8 cellular contexts compared by ENCODE assay signal in the genomic region with DNA sequence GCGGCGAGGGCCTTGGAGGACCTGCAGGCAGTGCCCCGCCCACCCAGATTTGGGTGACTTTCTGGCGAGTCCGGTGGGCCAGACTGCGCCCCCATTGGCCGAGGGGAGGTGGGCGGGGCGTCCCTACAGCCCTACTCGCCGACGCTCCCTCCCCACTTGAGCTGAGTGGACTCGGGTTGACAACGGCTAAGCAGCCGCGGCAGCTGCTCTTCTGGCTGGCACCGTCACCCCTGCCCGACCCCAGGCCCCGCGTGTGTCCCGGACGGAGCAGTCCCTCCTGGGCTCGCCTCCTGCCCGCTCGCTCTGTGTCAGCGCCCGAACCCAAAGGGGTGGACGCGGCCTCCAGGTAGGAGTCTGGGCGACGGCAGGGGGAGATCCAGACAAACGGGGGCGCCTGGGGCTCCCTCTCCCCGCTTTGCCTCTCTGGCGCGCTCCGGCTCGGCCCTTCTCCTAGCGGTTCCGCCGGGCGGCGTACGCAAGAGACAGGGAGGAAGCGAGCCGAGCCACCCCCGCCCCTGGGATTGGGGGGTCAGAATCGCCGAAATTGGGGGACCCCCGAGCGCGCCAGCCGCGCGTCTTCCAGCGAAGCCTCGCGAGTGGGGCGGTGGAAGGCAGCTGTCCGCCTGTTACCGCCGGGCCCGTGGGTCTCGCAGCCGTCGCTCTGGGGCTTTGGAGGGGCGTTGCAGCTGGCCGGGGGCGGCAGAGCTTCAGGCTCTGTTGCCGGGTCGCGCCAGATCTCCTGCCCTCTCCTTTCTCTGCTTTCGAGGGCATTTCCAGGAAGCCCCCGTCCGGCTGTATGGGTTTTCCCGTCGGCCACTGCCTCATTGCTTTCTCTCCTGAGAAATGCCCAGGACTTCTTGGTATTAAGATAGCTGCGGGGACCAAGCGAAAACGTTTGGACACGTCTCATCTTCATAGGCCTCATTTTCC. TPM values are rescaled to one million over a fixed set of nuclear protein-coding genes. Genes with fewer than 3 reads are reported as not detected.
A peak's percentile ranks its signal among the peaks of the same experiment; 100 is the strongest.
DNase-seq lines count a peak whose midpoint lies in the region; ATAC-seq and TF ChIP-seq lines count a peak whose summit lies in the region.

No MANE protein-coding gene starts in this region.

- H3K4me3 Mint-ChIP-seq in endodermal cell: peak overlapping the region; percentile 52

- no peaks in the 10 kb centered on the region for H3K36me3 Mint-ChIP-seq in endodermal cell (ENCODE audit: low read depth)

- peaks cover 63% of the 10 kb centered on the region for H3K9me3 Mint-ChIP-seq in endodermal cell

- peaks cover 15% of the 10 kb centered on the region for H3K27me3 Mint-ChIP-seq in endodermal cell (ENCODE audit: insufficient read depth)

- H3K27me3 ChIP-seq in endodermal cell (ENCODE audit: control insufficient read depth, insufficient read depth, low read length, poor library complexity, severe bottlenecking) (no peaks in the 10 kb centered on the region), lung (ENCODE audit: control insufficient read depth, insufficient read depth) (no peaks in the 10 kb centered on the region), stomach smooth muscle (ENCODE audit: control insufficient read depth in 1 of 2, insufficient read depth in 2 of 2, low read length in 2 of 2) (peaks cover 0 to 38% of the 10 kb centered on the region in 2 donors)

- no peaks in the 10 kb centered on the region for H3K9me3 ChIP-seq in endodermal cell (ENCODE audit: control insufficient read depth, low read length)
- peaks cover 0 to 8% of the 10 kb centered on the region in 2 donors for H3K9me3 ChIP-seq in lung (ENCODE audit: control insufficient read depth in 2 of 2, insufficient read depth in 1 of 2, low read length in 1 of 2)
- no peaks in the 10 kb centered on the region for H3K9me3 ChIP-seq in stomach smooth muscle (ENCODE audit: control insufficient read depth in 2 of 2, low read length in 2 of 2)

- peak; percentile 80 for DNase-seq in Daoy (ENCODE audit: low read depth)
- peak; percentile 5 for DNase-seq in SKM-1 (lab: John Stamatoyannopoulos, UW; ENCODE audit: unreplicated experiment)
- DNase-seq in endodermal cell: peak; percentile 93
- DNase-seq in lung (ENCODE audit: low spot score): peak; percentile 70
- DNase-seq in effector CD8-positive, alpha-beta T cell (lab: John Stamatoyannopoulos, UW): no peak
- no peak for DNase-seq in stimulated activated naive CD4-positive, alpha-beta T cell treated with Interleukin-2 at 50 U/mL for 16 hours (lab: John Stamatoyannopoulos, UW)

- H3K4me1 ChIP-seq in endodermal cell (ENCODE audit: control insufficient read depth, insufficient read depth, low read length) (no peaks in the 10 kb centered on the region), lung (ENCODE audit: control insufficient read depth in 2 of 2, insufficient read depth in 2 of 2, low read length in 2 of 2) (peaks cover 0 to 5% of the 10 kb centered on the region in 2 donors), stomach smooth muscle (ENCODE audit: control insufficient read depth, insufficient read depth, low read length) (peaks cover 16% of the 10 kb centered on the region)

- H3K4me1 Mint-ChIP-seq in endodermal cell: peaks cover 12% of the 10 kb centered on the region

- ATAC-seq in HG02588 (IDR thresholded peaks at IDR 0.05; ENCODE audit: unreplicated experiment) (peak; percentile 56), lung (ENCODE audit: insufficient read depth, low FRiP score) (peak; percentile 81)

- H3K27ac Mint-ChIP-seq in endodermal cell: no peak overlapping the region

- H3K27ac ChIP-seq in endodermal cell (ENCODE audit: low read depth, low read length) (no peak overlapping the region), lung (ENCODE audit: low read depth in 1 of 2, low read length in 1 of 2) (peak overlapping the region; percentile 40 to 80), stomach smooth muscle (ENCODE audit: low read length) (no peak overlapping the region)

- peak; percentile 15 for TF ChIP-seq CTCF in endodermal cell (conservative IDR thresholded peaks at IDR 0.05)
- TF ChIP-seq CTCF in lung (IDR thresholded peaks at IDR 0.05; ENCODE audit: control extremely low read depth, extremely low read depth): no peak

- 0 to 4% methylated on average over 7 to 81 of the region's 81 CpGs for WGBS in endodermal cell (ENCODE audit: insufficient coverage in 1 of 2, insufficient read length in 1 of 2), 2 experiments
- 1 to 37% methylated on average over 28 to 81 of the region's 81 CpGs for WGBS in lung, 2 donors

- no peaks in the 10 kb centered on the region for H3K36me3 ChIP-seq in endodermal cell (ENCODE audit: control insufficient read depth, insufficient read depth, low read length)
- no peaks in the 10 kb centered on the region for H3K36me3 ChIP-seq in lung (ENCODE audit: control insufficient read depth in 2 of 2, insufficient read depth in 2 of 2, low read length in 2 of 2)
- H3K36me3 ChIP-seq in stomach smooth muscle (ENCODE audit: control insufficient read depth in 2 of 2, insufficient read depth in 2 of 2, low read length in 2 of 2): no peaks in the 10 kb centered on the region

- H3K9ac ChIP-seq in endodermal cell (ENCODE audit: extremely low read depth, low read length, poor library complexity, severe bottlenecking) (no peak overlapping the region), stomach smooth muscle (ENCODE audit: low read length in 2 of 2) (peak overlapping the region; percentile 32 to 36)

- H3K4me3 ChIP-seq in endodermal cell (ENCODE audit: low read length) (peak overlapping the region; percentile 60), lung (peak overlapping the region; percentile 47), stomach smooth muscle (ENCODE audit: low read length in 2 of 2) (peak overlapping the region; percentile 49 to 65)

RNA-seq across cellular contexts. Expression of a gene that starts 46.3 kb away (rescaled TPM):
- total RNA-seq in Daoy (2014; rRNA removed; shearing (Covaris generic)): 3.4 and 3.8 TPM in 2 replicates
- 1 to 10 TPM; 1.5 to 1.8 TPM for total RNA-seq in endodermal cell
- 3.1 TPM for polyA plus RNA-seq in endodermal cell (2013, experiment 1 of 2)
- polyA plus RNA-seq in endodermal cell (2013, experiment 2 of 2): 2.7 TPM
- 10 to 100 TPM; 17.5 to 20.2 TPM for total RNA-seq in lung
- polyA plus RNA-seq in lung: 10 to 100 TPM in 1 of 2 donors, 1 to 10 TPM in 1; 5.7 to 19.4 TPM

Comparison
In these comparisons a context has a peak if more than half of its experiments do, and no peak if none do; other contexts are left out.
1. DNase-seq: peak in Daoy (single experiment), SKM-1 (single experiment), endodermal cell (single experiment) and lung (single experiment); none in effector CD8-positive, alpha-beta T cell (single experiment) and stimulated activated naive CD4-positive, alpha-beta T cell treated with Interleukin-2 at 50 U/mL for 16 hours (single experiment).
2. H3K27ac ChIP-seq: peak in lung (2 of 2); none in endodermal cell (single experiment) and stomach smooth muscle (single experiment).
3. Peak in every context shown above with its lines, with median percentiles within 50 percentile points of each other: H3K4me3 ChIP-seq.